In the genomic region with DNA sequence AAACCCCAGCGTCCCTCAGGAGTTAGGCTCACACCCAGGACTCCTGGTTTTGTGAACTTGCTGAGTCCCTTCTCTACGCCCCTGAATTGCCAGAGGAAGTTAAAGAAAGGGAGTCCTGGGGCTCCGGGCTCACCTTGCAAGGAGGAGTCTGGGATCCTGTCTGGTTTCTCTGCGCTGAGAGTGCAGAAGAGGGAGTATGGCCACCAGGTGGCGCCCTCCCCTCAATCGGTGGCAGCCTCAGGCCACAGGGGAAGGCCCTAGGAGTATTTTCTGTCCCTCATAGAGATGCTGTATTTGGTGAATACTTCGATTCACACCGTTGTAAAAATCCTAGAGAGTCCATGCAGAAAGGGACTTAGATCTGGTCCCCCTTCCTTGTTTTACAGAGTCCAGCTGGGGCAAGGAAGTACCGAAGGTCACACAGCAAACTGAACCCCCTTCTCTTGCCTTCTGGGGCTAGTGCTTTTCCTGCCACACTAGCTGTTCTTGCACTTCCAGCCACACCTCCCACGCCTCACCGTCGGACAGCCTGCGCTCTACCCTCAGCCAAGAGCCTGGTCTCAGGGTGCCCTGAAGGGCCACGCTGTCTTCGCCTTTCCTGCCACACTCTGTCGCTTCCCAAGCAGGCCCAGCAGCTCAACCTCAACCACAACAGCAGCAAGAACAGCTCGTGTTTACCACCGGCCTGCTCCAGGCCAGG, we compare ENCODE assay signal across 1 cellular context.
TF ChIP-seq lines count a peak whose summit lies in the region.

No MANE protein-coding gene starts in this region.

TF ChIP-seq in HepG2, 621 proteins besides CTCF, POLR2A, EP300 and RAD21 (continued from another document):
- TF ChIP-seq, protein P1, sequence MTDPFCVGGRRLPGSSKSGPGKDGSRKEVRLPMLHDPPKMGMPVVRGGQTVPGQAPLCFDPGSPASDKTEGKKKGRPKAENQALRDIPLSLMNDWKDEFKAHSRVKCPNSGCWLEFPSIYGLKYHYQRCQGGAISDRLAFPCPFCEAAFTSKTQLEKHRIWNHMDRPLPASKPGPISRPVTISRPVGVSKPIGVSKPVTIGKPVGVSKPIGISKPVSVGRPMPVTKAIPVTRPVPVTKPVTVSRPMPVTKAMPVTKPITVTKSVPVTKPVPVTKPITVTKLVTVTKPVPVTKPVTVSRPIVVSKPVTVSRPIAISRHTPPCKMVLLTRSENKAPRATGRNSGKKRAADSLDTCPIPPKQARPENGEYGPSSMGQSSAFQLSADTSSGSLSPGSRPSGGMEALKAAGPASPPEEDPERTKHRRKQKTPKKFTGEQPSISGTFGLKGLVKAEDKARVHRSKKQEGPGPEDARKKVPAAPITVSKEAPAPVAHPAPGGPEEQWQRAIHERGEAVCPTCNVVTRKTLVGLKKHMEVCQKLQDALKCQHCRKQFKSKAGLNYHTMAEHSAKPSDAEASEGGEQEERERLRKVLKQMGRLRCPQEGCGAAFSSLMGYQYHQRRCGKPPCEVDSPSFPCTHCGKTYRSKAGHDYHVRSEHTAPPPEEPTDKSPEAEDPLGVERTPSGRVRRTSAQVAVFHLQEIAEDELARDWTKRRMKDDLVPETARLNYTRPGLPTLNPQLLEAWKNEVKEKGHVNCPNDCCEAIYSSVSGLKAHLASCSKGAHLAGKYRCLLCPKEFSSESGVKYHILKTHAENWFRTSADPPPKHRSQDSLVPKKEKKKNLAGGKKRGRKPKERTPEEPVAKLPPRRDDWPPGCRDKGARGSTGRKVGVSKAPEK (CRISPR knock-in tag; IDR thresholded peaks at IDR 0.05; ENCODE audit: borderline replicate concordance) = 0 out of 2 replicates have a peak, but pooled peaks have one; percentile 31
- TF ChIP-seq ZMYM3 (CRISPR knock-in tag; IDR thresholded peaks at IDR 0.05) = no peak
- no peak for TF ChIP-seq GATA4 (IDR thresholded peaks at IDR 0.05; ENCODE audit: borderline replicate concordance, low read depth)
- no peak for TF ChIP-seq ZNF556 (CRISPR knock-in tag; IDR thresholded peaks at IDR 0.05; ENCODE audit: borderline replicate concordance)
- no peak for TF ChIP-seq ZNF496 (CRISPR knock-in tag; IDR thresholded peaks at IDR 0.05; ENCODE audit: insufficient replicate concordance)
- no peak for TF ChIP-seq CENPT (CRISPR knock-in tag; IDR thresholded peaks at IDR 0.05; ENCODE audit: low read depth)
- TF ChIP-seq, protein P2, sequence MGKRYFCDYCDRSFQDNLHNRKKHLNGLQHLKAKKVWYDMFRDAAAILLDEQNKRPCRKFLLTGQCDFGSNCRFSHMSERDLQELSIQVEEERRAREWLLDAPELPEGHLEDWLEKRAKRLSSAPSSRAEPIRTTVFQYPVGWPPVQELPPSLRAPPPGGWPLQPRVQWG (CRISPR knock-in tag; IDR thresholded peaks at IDR 0.05; ENCODE audit: borderline replicate concordance, low read depth) = no peak
- TF ChIP-seq DMAP1 (CRISPR knock-in tag; IDR thresholded peaks at IDR 0.05) = no peak
- no peak for TF ChIP-seq ZMYM4 (CRISPR knock-in tag; IDR thresholded peaks at IDR 0.05)
- TF ChIP-seq ZNF296 (CRISPR knock-in tag; conservative IDR thresholded peaks at IDR 0.05) = no peak
- no peak for TF ChIP-seq MAFG (CRISPR knock-in tag; IDR thresholded peaks at IDR 0.05)
- TF ChIP-seq GABPB1 (CRISPR knock-in tag; IDR thresholded peaks at IDR 0.05) = no peak
- no peak for TF ChIP-seq CEBPG (CRISPR knock-in tag; IDR thresholded peaks at IDR 0.05)
- TF ChIP-seq CEBPB (IDR thresholded peaks at IDR 0.05; ENCODE audit: borderline replicate concordance, low read depth, low read length) = no peak
- no peak for TF ChIP-seq ZNF790 (CRISPR knock-in tag; IDR thresholded peaks at IDR 0.05; ENCODE audit: borderline replicate concordance)
- TF ChIP-seq ZNF644 (CRISPR knock-in tag; IDR thresholded peaks at IDR 0.05; ENCODE audit: low read depth) = no peak
- no peak for TF ChIP-seq JUND (CRISPR knock-in tag; IDR thresholded peaks at IDR 0.05)
- TF ChIP-seq ZC3H4 (CRISPR knock-in tag; IDR thresholded peaks at IDR 0.05; ENCODE audit: borderline replicate concordance) = no peak
- no peak for TF ChIP-seq PHB2 (IDR thresholded peaks at IDR 0.05; ENCODE audit: partially characterized antibody)
- no peak for TF ChIP-seq DNMT3B (CRISPR knock-in tag; conservative IDR thresholded peaks at IDR 0.05)
- no peak for TF ChIP-seq MBNL3 (CRISPR knock-in tag; conservative IDR thresholded peaks at IDR 0.05)
- TF ChIP-seq BORCS8-MEF2B (CRISPR knock-in tag; IDR thresholded peaks at IDR 0.05) = no peak
- TF ChIP-seq ZNF260 (CRISPR knock-in tag; IDR thresholded peaks at IDR 0.05; ENCODE audit: borderline replicate concordance, low read depth) = no peak
- peak; percentile 68 for TF ChIP-seq ZNF263 (CRISPR knock-in tag; IDR thresholded peaks at IDR 0.05)
- no peak for TF ChIP-seq CC2D1A (CRISPR knock-in tag; IDR thresholded peaks at IDR 0.05)
- no peak for TF ChIP-seq MIER2 (CRISPR knock-in tag; IDR thresholded peaks at IDR 0.05)
- no peak for TF ChIP-seq RFX5 (IDR thresholded peaks at IDR 0.05; ENCODE audit: low read depth, low read length)
- TF ChIP-seq, protein P3, sequence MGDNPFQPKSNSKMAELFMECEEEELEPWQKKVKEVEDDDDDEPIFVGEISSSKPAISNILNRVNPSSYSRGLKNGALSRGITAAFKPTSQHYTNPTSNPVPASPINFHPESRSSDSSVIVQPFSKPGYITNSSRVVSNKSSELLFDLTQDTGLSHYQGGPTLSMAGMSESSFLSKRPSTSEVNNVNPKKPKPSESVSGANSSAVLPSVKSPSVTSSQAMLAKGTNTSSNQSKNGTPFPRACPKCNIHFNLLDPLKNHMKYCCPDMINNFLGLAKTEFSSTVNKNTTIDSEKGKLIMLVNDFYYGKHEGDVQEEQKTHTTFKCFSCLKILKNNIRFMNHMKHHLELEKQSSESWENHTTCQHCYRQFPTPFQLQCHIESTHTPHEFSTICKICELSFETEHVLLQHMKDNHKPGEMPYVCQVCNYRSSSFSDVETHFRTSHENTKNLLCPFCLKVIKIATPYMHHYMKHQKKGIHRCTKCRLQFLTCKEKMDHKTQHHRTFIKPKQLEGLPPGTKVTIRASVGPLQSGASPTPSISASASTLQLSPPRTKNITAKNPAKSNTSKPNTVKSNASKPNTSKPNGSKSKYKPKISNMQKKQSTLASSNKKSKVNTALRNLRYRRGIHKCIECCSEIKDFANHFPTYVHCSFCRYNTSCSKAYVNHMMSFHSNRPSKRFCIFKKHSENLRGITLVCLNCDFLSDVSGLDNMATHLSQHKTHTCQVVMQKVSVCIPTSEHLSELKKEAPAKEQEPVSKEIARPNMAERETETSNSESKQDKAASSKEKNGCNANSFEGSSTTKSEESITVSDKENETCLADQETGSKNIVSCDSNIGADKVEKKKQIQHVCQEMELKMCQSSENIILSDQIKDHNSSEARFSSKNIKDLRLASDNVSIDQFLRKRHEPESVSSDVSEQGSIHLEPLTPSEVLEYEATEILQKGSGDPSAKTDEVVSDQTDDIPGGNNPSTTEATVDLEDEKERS (CRISPR knock-in tag; IDR thresholded peaks at IDR 0.05) = no peak
- TF ChIP-seq TGIF2 (CRISPR knock-in tag; IDR thresholded peaks at IDR 0.05) = no peak
- no peak for TF ChIP-seq PHF8 (CRISPR knock-in tag; IDR thresholded peaks at IDR 0.05)
- no peak for TF ChIP-seq RELA (CRISPR knock-in tag; IDR thresholded peaks at IDR 0.05)
- TF ChIP-seq GATAD2A (CRISPR knock-in tag; IDR thresholded peaks at IDR 0.05) = 0 out of 2 replicates have a peak, but pooled peaks have one; percentile 34
- no peak for TF ChIP-seq NR2C2 (CRISPR knock-in tag; IDR thresholded peaks at IDR 0.05; ENCODE audit: borderline replicate concordance)
- TF ChIP-seq, protein P4, sequence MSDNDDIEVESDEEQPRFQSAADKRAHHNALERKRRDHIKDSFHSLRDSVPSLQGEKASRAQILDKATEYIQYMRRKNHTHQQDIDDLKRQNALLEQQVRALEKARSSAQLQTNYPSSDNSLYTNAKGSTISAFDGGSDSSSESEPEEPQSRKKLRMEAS (IDR thresholded peaks at IDR 0.05) = no peak
- no peak for TF ChIP-seq KMT2A (CRISPR knock-in tag; IDR thresholded peaks at IDR 0.05)
- no peak for TF ChIP-seq ZBTB20 (CRISPR knock-in tag; IDR thresholded peaks at IDR 0.05; ENCODE audit: borderline replicate concordance, low read depth)
- TF ChIP-seq, protein P5, sequence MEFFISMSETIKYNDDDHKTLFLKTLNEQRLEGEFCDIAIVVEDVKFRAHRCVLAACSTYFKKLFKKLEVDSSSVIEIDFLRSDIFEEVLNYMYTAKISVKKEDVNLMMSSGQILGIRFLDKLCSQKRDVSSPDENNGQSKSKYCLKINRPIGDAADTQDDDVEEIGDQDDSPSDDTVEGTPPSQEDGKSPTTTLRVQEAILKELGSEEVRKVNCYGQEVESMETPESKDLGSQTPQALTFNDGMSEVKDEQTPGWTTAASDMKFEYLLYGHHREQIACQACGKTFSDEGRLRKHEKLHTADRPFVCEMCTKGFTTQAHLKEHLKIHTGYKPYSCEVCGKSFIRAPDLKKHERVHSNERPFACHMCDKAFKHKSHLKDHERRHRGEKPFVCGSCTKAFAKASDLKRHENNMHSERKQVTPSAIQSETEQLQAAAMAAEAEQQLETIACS (CRISPR knock-in tag; IDR thresholded peaks at IDR 0.05) = no peak
- no peak for TF ChIP-seq ONECUT2 (CRISPR knock-in tag; IDR thresholded peaks at IDR 0.05)
- no peak for TF ChIP-seq ZNF251 (CRISPR knock-in tag; IDR thresholded peaks at IDR 0.05)
- no peak for TF ChIP-seq FOXK1 (CRISPR knock-in tag; IDR thresholded peaks at IDR 0.05; ENCODE audit: borderline replicate concordance, low read depth)
- no peak for TF ChIP-seq SSRP1 (CRISPR knock-in tag; IDR thresholded peaks at IDR 0.05)
- no peak for TF ChIP-seq LCORL (IDR thresholded peaks at IDR 0.05)
- TF ChIP-seq LCORL (CRISPR knock-in tag; IDR thresholded peaks at IDR 0.05) = no peak
- no peak for TF ChIP-seq ZNF343 (CRISPR knock-in tag; IDR thresholded peaks at IDR 0.05)
- peak; percentile 50; the same call in 1 of the 2 replicates for TF ChIP-seq KDM2A (CRISPR knock-in tag; IDR thresholded peaks at IDR 0.05; ENCODE audit: borderline replicate concordance, low read depth)
- TF ChIP-seq, protein P6, sequence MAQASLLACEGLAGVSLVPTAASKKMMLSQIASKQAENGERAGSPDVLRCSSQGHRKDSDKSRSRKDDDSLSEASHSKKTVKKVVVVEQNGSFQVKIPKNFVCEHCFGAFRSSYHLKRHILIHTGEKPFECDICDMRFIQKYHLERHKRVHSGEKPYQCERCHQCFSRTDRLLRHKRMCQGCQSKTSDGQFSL (CRISPR knock-in tag; IDR thresholded peaks at IDR 0.05) = no peak
- no peak for TF ChIP-seq MBD4 (IDR thresholded peaks at IDR 0.05; ENCODE audit: borderline replicate concordance, low read length)
- TF ChIP-seq, protein P7, sequence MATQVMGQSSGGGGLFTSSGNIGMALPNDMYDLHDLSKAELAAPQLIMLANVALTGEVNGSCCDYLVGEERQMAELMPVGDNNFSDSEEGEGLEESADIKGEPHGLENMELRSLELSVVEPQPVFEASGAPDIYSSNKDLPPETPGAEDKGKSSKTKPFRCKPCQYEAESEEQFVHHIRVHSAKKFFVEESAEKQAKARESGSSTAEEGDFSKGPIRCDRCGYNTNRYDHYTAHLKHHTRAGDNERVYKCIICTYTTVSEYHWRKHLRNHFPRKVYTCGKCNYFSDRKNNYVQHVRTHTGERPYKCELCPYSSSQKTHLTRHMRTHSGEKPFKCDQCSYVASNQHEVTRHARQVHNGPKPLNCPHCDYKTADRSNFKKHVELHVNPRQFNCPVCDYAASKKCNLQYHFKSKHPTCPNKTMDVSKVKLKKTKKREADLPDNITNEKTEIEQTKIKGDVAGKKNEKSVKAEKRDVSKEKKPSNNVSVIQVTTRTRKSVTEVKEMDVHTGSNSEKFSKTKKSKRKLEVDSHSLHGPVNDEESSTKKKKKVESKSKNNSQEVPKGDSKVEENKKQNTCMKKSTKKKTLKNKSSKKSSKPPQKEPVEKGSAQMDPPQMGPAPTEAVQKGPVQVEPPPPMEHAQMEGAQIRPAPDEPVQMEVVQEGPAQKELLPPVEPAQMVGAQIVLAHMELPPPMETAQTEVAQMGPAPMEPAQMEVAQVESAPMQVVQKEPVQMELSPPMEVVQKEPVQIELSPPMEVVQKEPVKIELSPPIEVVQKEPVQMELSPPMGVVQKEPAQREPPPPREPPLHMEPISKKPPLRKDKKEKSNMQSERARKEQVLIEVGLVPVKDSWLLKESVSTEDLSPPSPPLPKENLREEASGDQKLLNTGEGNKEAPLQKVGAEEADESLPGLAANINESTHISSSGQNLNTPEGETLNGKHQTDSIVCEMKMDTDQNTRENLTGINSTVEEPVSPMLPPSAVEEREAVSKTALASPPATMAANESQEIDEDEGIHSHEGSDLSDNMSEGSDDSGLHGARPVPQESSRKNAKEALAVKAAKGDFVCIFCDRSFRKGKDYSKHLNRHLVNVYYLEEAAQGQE (IDR thresholded peaks at IDR 0.05; ENCODE audit: borderline replicate concordance in 1 of 2, low read depth in 1 of 2, low read length in 2 of 2) = no peak
TF ChIP-seq in HepG2: peak in this region for 17.
